In the genomic region with DNA sequence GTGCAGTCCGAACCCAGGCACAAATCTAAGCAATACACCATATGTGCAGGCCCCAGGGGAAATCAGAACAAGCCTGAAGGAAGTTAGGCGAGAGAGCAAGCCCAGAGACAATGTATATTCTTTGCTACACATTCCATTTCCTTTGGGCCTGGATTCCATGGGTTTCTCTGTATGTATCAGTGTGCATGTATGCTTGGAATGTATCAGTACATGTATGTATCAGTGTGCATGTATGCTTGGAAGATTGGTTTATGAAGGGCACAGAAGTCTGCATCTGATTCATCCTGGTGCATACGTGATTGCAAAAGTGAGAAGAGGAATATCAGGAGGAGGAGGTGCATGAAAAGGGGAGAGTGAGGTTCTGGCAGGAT, we compare ENCODE assay signal across 22 cellular contexts.
DNase-seq lines count a peak whose midpoint lies in the region; ATAC-seq and TF ChIP-seq lines count a peak whose summit lies in the region.
"Had no signal": no experiment of that assay in that cellular context is flagged by ENCODE, and none has a peak within 500 bp of the region (broad histone marks: within the 10 kb centered on the region; RNA-seq: fewer than 3 reads in every experiment).

No MANE protein-coding gene starts in this region.

- H3K4me3 ChIP-seq in BLaER1 = no peak overlapping the region
- H3K4me3 ChIP-seq: coronary artery, transverse colon had no signal

- no peaks in the 10 kb centered on the region for H3K27me3 Mint-ChIP-seq in dendritic cell treated with granulocyte-macrophage colony-stimulating factor and Interleukin-4, amounts not matched to agents 40 ng/mL and 50 ng/mL, for 4 days
- H3K27me3 Mint-ChIP-seq in mesothelial cell of epicardium (ENCODE audit: low read depth) = no peaks in the 10 kb centered on the region
- peaks cover 0 to 9% (median 0%) of the 10 kb centered on the region in 5 donors for H3K27me3 Mint-ChIP-seq in naive thymus-derived CD8-positive, alpha-beta T cell

- H3K4me3 Mint-ChIP-seq in dendritic cell treated with granulocyte-macrophage colony-stimulating factor and Interleukin-4, amounts not matched to agents 40 ng/mL and 50 ng/mL, for 4 days = no peak overlapping the region
- no peak overlapping the region for H3K4me3 Mint-ChIP-seq in mesothelial cell of epicardium
- no peak overlapping the region for H3K4me3 Mint-ChIP-seq in naive thymus-derived CD8-positive, alpha-beta T cell
- H3K4me3 Mint-ChIP-seq: activated CD4-positive, alpha-beta T cell treated with anti-CD3 and anti-CD28 coated beads, Interleukin-2, amount 10 ng/mL, durations not matched to agents 7 days and 5 days; activated naive CD8-positive, alpha-beta T cell treated with anti-CD3 and anti-CD28 coated beads, Interleukin-2, amount 10 ng/mL, durations not matched to agents 7 days and 5 days; brain; naive thymus-derived CD4-positive, alpha-beta T cell; T-helper 1 cell treated with Interleukin-12 subunit alpha and Interleukin-12 subunit beta and Interleukin-4 antibody, amounts not matched to agents 30 μg/mL and 1 μg/mL, for 36 hours had no signal

- peak overlapping the region; percentile 74 for H3K4me2 ChIP-seq in BLaER1

- no peak for TF ChIP-seq CTCF in mesothelial cell of epicardium (IDR thresholded peaks at IDR 0.05; ENCODE audit: unreplicated experiment)

- POLR2A ChIA-PET in naive thymus-derived CD8-positive, alpha-beta T cell (lab: Charles Lee) = no interaction called here

- no peaks in the 10 kb centered on the region for H3K9me3 Mint-ChIP-seq in dendritic cell treated with granulocyte-macrophage colony-stimulating factor and Interleukin-4, amounts not matched to agents 40 ng/mL and 50 ng/mL, for 4 days
- no peaks in the 10 kb centered on the region for H3K9me3 Mint-ChIP-seq in mesothelial cell of epicardium
- no peaks in the 10 kb centered on the region for H3K9me3 Mint-ChIP-seq in naive thymus-derived CD8-positive, alpha-beta T cell
- H3K9me3 Mint-ChIP-seq: activated CD4-positive, alpha-beta T cell treated with anti-CD3 and anti-CD28 coated beads, Interleukin-2, amount 10 ng/mL, durations not matched to agents 7 days and 5 days; activated naive CD8-positive, alpha-beta T cell treated with anti-CD3 and anti-CD28 coated beads, Interleukin-2, amount 10 ng/mL, durations not matched to agents 7 days and 5 days; naive thymus-derived CD4-positive, alpha-beta T cell; T-helper 1 cell treated with Interleukin-12 subunit alpha and Interleukin-12 subunit beta and Interleukin-4 antibody, amounts not matched to agents 30 μg/mL and 1 μg/mL, for 36 hours had no signal

- intact Hi-C loops in dendritic cell treated with granulocyte-macrophage colony-stimulating factor and Interleukin-4, amounts not matched to agents 40 ng/mL and 50 ng/mL, for 4 days (cut with micrococcal nuclease) = loop anchor here (2.0 to 10.0 kb wide), 2 partner anchors 53 to 191 kb away; no protein-coding TSS in a partner anchor

- peak overlapping the region; percentile 76 for H3K27ac Mint-ChIP-seq in dendritic cell treated with granulocyte-macrophage colony-stimulating factor and Interleukin-4, amounts not matched to agents 40 ng/mL and 50 ng/mL, for 4 days
- H3K27ac Mint-ChIP-seq in mesothelial cell of epicardium = peak overlapping the region; percentile 60
- H3K27ac Mint-ChIP-seq in naive thymus-derived CD8-positive, alpha-beta T cell = no peak overlapping the region
- H3K27ac Mint-ChIP-seq: activated CD4-positive, alpha-beta T cell treated with anti-CD3 and anti-CD28 coated beads, Interleukin-2, amount 10 ng/mL, durations not matched to agents 7 days and 5 days; activated naive CD8-positive, alpha-beta T cell treated with anti-CD3 and anti-CD28 coated beads, Interleukin-2, amount 10 ng/mL, durations not matched to agents 7 days and 5 days; naive thymus-derived CD4-positive, alpha-beta T cell; T-helper 1 cell treated with Interleukin-12 subunit alpha and Interleukin-12 subunit beta and Interleukin-4 antibody, amounts not matched to agents 30 μg/mL and 1 μg/mL, for 36 hours had no signal

- H4K20me1 ChIP-seq in BLaER1 = no peaks in the 10 kb centered on the region

- DNase-seq in EH (ENCODE audit: low read depth) (peak; percentile 8), mesothelial cell of epicardium (ENCODE audit: low spot score in 2 of 2, unreplicated experiment in 2 of 2) (no peak)
- no peak for DNase-seq in naive thymus-derived CD8-positive, alpha-beta T cell
- DNase-seq in stimulated activated CD4-positive, alpha-beta T cell treated with anti-CD3 and anti-CD28 coated beads, Interleukin-2, amount 100 ng/mL, for 24 hours = no peak
- DNase-seq in effector CD4-positive, alpha-beta T cell = no peak
- DNase-seq: activated CD4-positive, alpha-beta T cell treated with anti-CD3 and anti-CD28 coated beads, Interleukin-2, amount 10 ng/mL, durations not matched to agents 7 days and 5 days; activated CD8-positive, alpha-beta memory T cell treated with anti-CD3 and anti-CD28 coated beads, Interleukin-2, amount 50 U/mL, for 48 hours; activated naive CD8-positive, alpha-beta T cell treated with anti-CD3 and anti-CD28 coated beads, Interleukin-2, amount 10 ng/mL, durations not matched to agents 7 days and 5 days; COR-L47; hippocampal formation; naive thymus-derived CD4-positive, alpha-beta T cell; NCI-H1105 treated with DMSO at 0.1 percent for 48 hours; NCI-H774; OCI-M1; stimulated activated CD4-positive, alpha-beta T cell treated with anti-CD3 and anti-CD28 coated beads, Interleukin-4, amount 100 ng/mL, for 1 hour; stimulated activated naive CD8-positive, alpha-beta T cell treated with anti-CD3 and anti-CD28 coated beads, Interleukin-15, Interleukin-2, amounts not matched to agents 100 U/mL and 50 U/mL, for 24 hours; transverse colon had no signal

- H3K4me1 Mint-ChIP-seq in dendritic cell treated with granulocyte-macrophage colony-stimulating factor and Interleukin-4, amounts not matched to agents 40 ng/mL and 50 ng/mL, for 4 days (ENCODE audit: low read depth) = peaks cover 51% of the 10 kb centered on the region
- peaks cover 46% of the 10 kb centered on the region for H3K4me1 Mint-ChIP-seq in mesothelial cell of epicardium
- H3K4me1 Mint-ChIP-seq in naive thymus-derived CD8-positive, alpha-beta T cell = peaks cover 0 to 21% (median 2%) of the 10 kb centered on the region in 4 donors

- H3K36me3 Mint-ChIP-seq in dendritic cell treated with granulocyte-macrophage colony-stimulating factor and Interleukin-4, amounts not matched to agents 40 ng/mL and 50 ng/mL, for 4 days (ENCODE audit: low read depth) = no peaks in the 10 kb centered on the region
- no peaks in the 10 kb centered on the region for H3K36me3 Mint-ChIP-seq in mesothelial cell of epicardium
- H3K36me3 Mint-ChIP-seq in naive thymus-derived CD8-positive, alpha-beta T cell = no peaks in the 10 kb centered on the region
- H3K36me3 Mint-ChIP-seq: activated naive CD8-positive, alpha-beta T cell treated with anti-CD3 and anti-CD28 coated beads, Interleukin-2, amount 10 ng/mL, durations not matched to agents 7 days and 5 days; brain had no signal

- no peak overlapping the region; the same call in 1 of the 2 replicates for H3K9ac ChIP-seq in BLaER1

- peaks cover 55% of the 10 kb centered on the region for H3K4me1 ChIP-seq in BLaER1

- no peaks in the 10 kb centered on the region for H3K27me3 ChIP-seq in BLaER1
- H3K27me3 ChIP-seq: transverse colon had no signal

- peak overlapping the region; percentile 68 for H3K27ac ChIP-seq in BLaER1
- H3K27ac ChIP-seq: transverse colon had no signal

- ATAC-seq in naive thymus-derived CD8-positive, alpha-beta T cell = no peak
- ATAC-seq: stimulated activated naive CD8-positive, alpha-beta T cell treated with anti-CD3 and anti-CD28 coated beads, Interleukin-15, Interleukin-2, amounts not matched to agents 100 U/mL and 50 U/mL, for 24 hours had no signal

- peaks cover 10% of the 10 kb centered on the region for H3K9me3 ChIP-seq in BLaER1
- H3K9me3 ChIP-seq: transverse colon had no signal

- no peaks in the 10 kb centered on the region for H3K36me3 ChIP-seq in BLaER1
- H3K36me3 ChIP-seq: transverse colon had no signal

Comparison
In these comparisons a context has a peak if more than half of its experiments do, and no peak if none do; other contexts are left out.
1. H3K27ac Mint-ChIP-seq: peak in dendritic cell treated with granulocyte-macrophage colony-stimulating factor and Interleukin-4, amounts not matched to agents 40 ng/mL and 50 ng/mL, for 4 days (single experiment) and mesothelial cell of epicardium (single experiment); none in naive thymus-derived CD8-positive, alpha-beta T cell (0 of 10).